ENCODE assay signal across 25 cellular contexts in genomic region chr3:49300595-49300994, GRCh38.
"Had no signal": no experiment of that assay in that cellular context is flagged by ENCODE, and none has a peak within 500 bp of the region (broad histone marks: within the 10 kb centered on the region; RNA-seq: fewer than 3 reads in every experiment).

No MANE protein-coding gene starts in this region.

- H3K4me3 ChIP-seq: gastroesophageal sphincter, hepatocyte, left ventricle myocardium inferior, lung, mucosa of descending colon, sigmoid colon, testis, transverse colon had no signal

- ATAC-seq: activated naive CD4-positive, alpha-beta T cell treated with anti-CD3 and anti-CD28 coated beads, Interleukin-2, amount 50 U/mL, for 72 hours; gastroesophageal sphincter; mucosa of descending colon; stimulated activated naive B cell treated with anti-CD40 and anti-IgM and Interleukin-4, amounts not matched to agents 10 μg/mL and 1 μg/mL and 100 μg/mL, for 72 hours had no signal

- H3K4me3 Mint-ChIP-seq: nephron; stimulated activated naive B cell treated with anti-CD40 and anti-IgM and Interleukin-4, amounts not matched to agents 10 μg/mL and 1 μg/mL and 100 μg/mL, for 72 hours had no signal

- H3K27ac ChIP-seq: gastroesophageal sphincter, hepatocyte, sigmoid colon, testis, transverse colon, VCaP had no signal

- H3K27me3 ChIP-seq: gastroesophageal sphincter, hepatocyte, sigmoid colon, testis, transverse colon had no signal

- DNase-seq: activated CD4-positive, alpha-beta T cell treated with anti-CD3 and anti-CD28 coated beads for 4 hours; activated CD4-positive, alpha-beta T cell treated with anti-CD3 and anti-CD28 coated beads, Interleukin-2, amount 50 U/mL, for 4 hours; activated CD8-positive, alpha-beta memory T cell treated with anti-CD3 and anti-CD28 coated beads, Interleukin-2, amount 50 U/mL, for 4 hours; activated naive CD4-positive, alpha-beta T cell; activated T-cell treated with anti-CD3 and anti-CD28 coated beads, Interleukin-2, amount 50 U/mL, for 1 hour; amniotic stem cell; caudate nucleus; islet precursor cell; left ventricle myocardium inferior; mucosa of descending colon; retina; sigmoid colon; small intestine; stimulated activated CD4-positive, alpha-beta T cell treated with anti-CD3 and anti-CD28 coated beads, Interleukin-4, amount 100 ng/mL, for 24 hours; stimulated activated naive B cell treated with anti-CD40 and anti-IgM and Interleukin-4, amounts not matched to agents 10 μg/mL and 1 μg/mL and 100 μg/mL, for 72 hours; T-helper 9 cell; testis; transverse colon had no signal

- H3K27ac Mint-ChIP-seq: activated T-helper 2 cell treated with anti-CD3 and anti-CD28 coated beads, Interferon-gamma antibody, Interleukin-2, Interleukin-4, amounts not matched to agents 10 μg/mL and 5 μg/mL and 100 μg/mL, durations not matched to agents 14 hours and 24 hours and 36 hours; nephron had no signal

- H3K9me3 ChIP-seq: gastroesophageal sphincter, left ventricle myocardium inferior, mucosa of descending colon, sigmoid colon, testis, transverse colon had no signal

- H3K4me1 ChIP-seq: testis had no signal

- H3K27me3 Mint-ChIP-seq: stimulated activated naive B cell treated with anti-CD40 and anti-IgM and Interleukin-4, amounts not matched to agents 10 μg/mL and 1 μg/mL and 100 μg/mL, for 72 hours had no signal

- H3K9me3 Mint-ChIP-seq: activated naive CD4-positive, alpha-beta T cell treated with anti-CD3 and anti-CD28 coated beads, Interleukin-2, amount 50 U/mL, for 72 hours; activated T-helper 2 cell treated with anti-CD3 and anti-CD28 coated beads, Interferon-gamma antibody, Interleukin-2, Interleukin-4, amounts not matched to agents 10 μg/mL and 5 μg/mL and 100 μg/mL, durations not matched to agents 14 hours and 24 hours and 36 hours; nephron; stimulated activated naive B cell treated with anti-CD40 and anti-IgM and Interleukin-4, amounts not matched to agents 10 μg/mL and 1 μg/mL and 100 μg/mL, for 72 hours had no signal
